8 cellular contexts compared by ENCODE assay signal in genomic region chr17:80833952-80834895, GRCh38.
A peak's percentile ranks its signal among the peaks of the same experiment; 100 is the strongest.
DNase-seq lines count a peak whose midpoint lies in the region; ATAC-seq and TF ChIP-seq lines count a peak whose summit lies in the region.

No MANE protein-coding gene starts in this region.

- peak overlapping the region in 7 of 8 donors; percentile 53 to 68 (median 57) for H3K4me3 Mint-ChIP-seq in CD4-positive, alpha-beta memory T cell

- peaks cover 26% of the 10 kb centered on the region for H3K4me1 ChIP-seq in CD4-positive, alpha-beta memory T cell (ENCODE audit: insufficient read depth, low read length)
- H3K4me1 ChIP-seq in RWPE2 (ENCODE audit: insufficient read depth, poor library complexity, severe bottlenecking), result peaks cover 10% of the 10 kb centered on the region
- H3K4me1 ChIP-seq in prostate gland (replicated peaks), result no peaks in the 10 kb centered on the region

- no peak for TF ChIP-seq POLR2A in prostate gland (IDR thresholded peaks at IDR 0.05)

- no peak for TF ChIP-seq CTCF in RWPE2 (IDR thresholded peaks at IDR 0.05; ENCODE audit: poor library complexity, severe bottlenecking)
- no peak for TF ChIP-seq CTCF in fibroblast of mammary gland (conservative IDR thresholded peaks at IDR 0.05; ENCODE audit: control insufficient read depth, insufficient read depth, low read depth, low read length)
- TF ChIP-seq CTCF in prostate gland (IDR thresholded peaks at IDR 0.05), result no peak

- no peaks in the 10 kb centered on the region for H3K27me3 ChIP-seq in CD4-positive, alpha-beta memory T cell (ENCODE audit: insufficient read depth, low read length)
- H3K27me3 ChIP-seq in RWPE2 (ENCODE audit: insufficient read depth, poor library complexity, severe bottlenecking), result no peaks in the 10 kb centered on the region
- H3K27me3 ChIP-seq in prostate gland (replicated peaks; ENCODE audit: insufficient read depth), result no peaks in the 10 kb centered on the region

- H3K9me3 ChIP-seq in CD4-positive, alpha-beta memory T cell (ENCODE audit: control insufficient read depth in 1 of 2, low read length in 2 of 2), result no peaks in the 10 kb centered on the region
- no peaks in the 10 kb centered on the region for H3K9me3 ChIP-seq in RWPE2 (ENCODE audit: severe bottlenecking)
- H3K9me3 ChIP-seq in prostate gland, result no peaks in the 10 kb centered on the region

- no peaks in the 10 kb centered on the region for H3K27me3 Mint-ChIP-seq in CD4-positive, alpha-beta memory T cell

- ATAC-seq in RWPE2 (ENCODE audit: low read depth), result no peak

- peak in 1 of 5 donors; percentile 18 for DNase-seq in CD4-positive, alpha-beta memory T cell
- peak; percentile 32 for DNase-seq in RWPE2 (ENCODE audit: low spot score)
- peak; percentile 94 for DNase-seq in fibroblast of mammary gland (ENCODE audit: low read depth)
- DNase-seq in prostate gland (ENCODE audit: low spot score), result no peak
- DNase-seq in NCI-H524 (lab: John Stamatoyannopoulos, UW), result no peak
- no peak for DNase-seq in HUDEP-2 (lab: John Stamatoyannopoulos, UW; ENCODE audit: unreplicated experiment in 76 of 76)
- DNase-seq in NCI-H2107 (lab: John Stamatoyannopoulos, UW), result no peak
- no peak for DNase-seq in COLO829 (ENCODE audit: low spot score)

- no peak overlapping the region for H3K27ac ChIP-seq in CD4-positive, alpha-beta memory T cell (ENCODE audit: low read depth, low read length)
- peak overlapping the region; percentile 87 for H3K27ac ChIP-seq in RWPE2 (ENCODE audit: poor library complexity, severe bottlenecking)
- peak overlapping the region; percentile 80 to 84 for H3K27ac ChIP-seq in prostate gland

- intact Hi-C loops in CD4-positive, alpha-beta memory T cell (cut with micrococcal nuclease), result loop anchor here (2.0 kb wide), 3 partner anchors 43 to 69 kb away; no protein-coding TSS in a partner anchor
- intact Hi-C loops in prostate gland (cut with DNase I), result loop anchor here (10.0 kb wide), 1 partner anchor 89 kb away; no protein-coding TSS in a partner anchor

- H3K9me3 Mint-ChIP-seq in CD4-positive, alpha-beta memory T cell, result peaks cover 0 to 4% (median 0%) of the 10 kb centered on the region in 8 donors

- peaks cover 19 to 33% (median 24%) of the 10 kb centered on the region in 4 donors for H3K4me1 Mint-ChIP-seq in CD4-positive, alpha-beta memory T cell

- CTCF ChIA-PET in CD4-positive, alpha-beta memory T cell (lab: Charles Lee; ENCODE audit: partially characterized antibody), result interaction anchor here (1.3 to 2.5 kb wide), 5 partner anchors 12 to 65 kb away, joined by 3 to 9 read pairs (median 6); no protein-coding TSS in a partner anchor

- POLR2A ChIA-PET in CD4-positive, alpha-beta memory T cell (lab: Charles Lee; ENCODE audit: partially characterized antibody), result interaction anchor here (0.7 to 3.2 kb wide), 12 partner anchors 13 to 186 kb away, joined by 3 to 15 read pairs (median 6); no protein-coding TSS in a partner anchor

- H3K4me3 ChIP-seq in CD4-positive, alpha-beta memory T cell (ENCODE audit: low read length in 2 of 2), result no peak overlapping the region
- no peak overlapping the region for H3K4me3 ChIP-seq in RWPE2 (ENCODE audit: severe bottlenecking)
- H3K4me3 ChIP-seq in fibroblast of mammary gland (ENCODE audit: control insufficient read depth, low read depth, low read length), result peak overlapping the region; percentile 52
- H3K4me3 ChIP-seq in prostate gland, result peak overlapping the region in 1 of 2 donors; percentile 40

- no peaks in the 10 kb centered on the region for H3K36me3 ChIP-seq in CD4-positive, alpha-beta memory T cell (ENCODE audit: insufficient read depth, low read length)
- no peaks in the 10 kb centered on the region for H3K36me3 ChIP-seq in RWPE2 (ENCODE audit: low read depth)
- H3K36me3 ChIP-seq in prostate gland, result no peaks in the 10 kb centered on the region

- H3K36me3 Mint-ChIP-seq in CD4-positive, alpha-beta memory T cell, result peaks cover 0 to 14% of the 10 kb centered on the region in 2 donors

- peak overlapping the region; percentile 36 to 94 (median 57) for H3K27ac Mint-ChIP-seq in CD4-positive, alpha-beta memory T cell

- 75% methylated on average over 42 of the region's 42 CpGs for WGBS in prostate gland

Comparison
In these comparisons a context has a peak if more than half of its experiments do, and no peak if none do; other contexts are left out.
1. DNase-seq: peak in RWPE2 (single experiment) and fibroblast of mammary gland (single experiment); none in prostate gland (single experiment), NCI-H524 (0 of 2), HUDEP-2 (0 of 76), NCI-H2107 (single experiment) and COLO829 (single experiment).